1 cellular context compared by ENCODE assay signal in genomic region chr19:41359741-41360140, GRCh38.
TF ChIP-seq lines count a peak whose summit lies in the region.

No MANE protein-coding gene starts in this region.

TF ChIP-seq in A549, 52 proteins besides CTCF, POLR2A, EP300 and RAD21:
- TF ChIP-seq HOXA7 (CRISPR knock-in tag; IDR thresholded peaks at IDR 0.05) = 0 out of 2 replicates have a peak, but pooled peaks have one; percentile 19
- TF ChIP-seq HEYL (CRISPR knock-in tag; IDR thresholded peaks at IDR 0.05) = no peak
- TF ChIP-seq FOSB (CRISPR knock-in tag; IDR thresholded peaks at IDR 0.05) = peak; percentile 40; the same call in 1 of the 2 replicates
